Comparison of ENCODE assay signal across 19 cellular contexts in the genomic region with DNA sequence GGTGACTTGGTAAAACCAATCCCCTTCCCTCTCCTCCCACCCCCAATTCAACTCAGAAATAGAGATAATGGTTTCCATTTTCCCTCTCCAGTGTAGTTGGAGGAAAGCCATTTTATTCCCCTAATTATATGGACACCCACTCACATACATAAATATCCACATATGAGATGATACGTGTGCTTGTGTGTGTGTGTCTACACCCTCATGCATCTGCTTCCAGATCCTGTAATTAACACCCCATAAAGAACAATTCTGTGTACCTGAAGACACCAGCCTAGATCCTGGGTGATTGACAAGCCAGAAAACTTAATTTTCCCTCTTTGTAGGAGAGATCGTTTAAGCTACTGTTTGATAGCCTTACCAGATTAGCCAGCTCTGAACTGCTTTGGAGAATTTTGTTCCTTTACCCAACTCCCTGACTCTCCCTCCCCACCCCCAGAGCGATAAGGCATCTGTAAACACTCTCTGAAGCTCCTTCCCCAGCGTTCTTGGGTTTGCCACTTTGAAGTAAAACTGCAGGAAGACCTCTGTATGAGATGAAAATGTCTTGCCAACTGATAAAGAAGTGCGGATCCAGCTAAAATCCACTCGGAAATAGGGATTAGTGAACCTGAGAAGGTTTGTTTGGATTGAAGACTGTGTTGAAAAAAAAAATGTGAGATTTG.
DNase-seq lines count a peak whose midpoint lies in the region; ATAC-seq and TF ChIP-seq lines count a peak whose summit lies in the region.
"Had no signal": no experiment of that assay in that cellular context is flagged by ENCODE, and none has a peak within 500 bp of the region (broad histone marks: within the 10 kb centered on the region; RNA-seq: fewer than 3 reads in every experiment).

No MANE protein-coding gene starts in this region.

- intact Hi-C loops in mucosa of descending colon (cut with DNase I, micrococcal nuclease) (no loop called here), Calu3 (cut with micrococcal nuclease; ENCODE audit: unreplicated experiment) (no loop called here)
- intact Hi-C loops in CD4-positive, alpha-beta T cell (cut with DNase I, micrococcal nuclease): no loop called here

- no peak overlapping the region for H3K27ac ChIP-seq in endodermal cell (ENCODE audit: low read depth, low read length)
- H3K27ac ChIP-seq in CD4-positive, alpha-beta T cell (ENCODE audit: low read depth, low read length): no peak overlapping the region
- H3K27ac ChIP-seq: PC-9, RWPE1 had no signal

- peaks cover 6% of the 10 kb centered on the region for H3K4me1 ChIP-seq in endodermal cell (ENCODE audit: control insufficient read depth, insufficient read depth, low read length)
- no peaks in the 10 kb centered on the region for H3K4me1 ChIP-seq in mucosa of descending colon (ENCODE audit: low read depth)

- H3K27ac Mint-ChIP-seq in endodermal cell: peak overlapping the region; percentile 44
- no peak overlapping the region for H3K27ac Mint-ChIP-seq in CD4-positive, alpha-beta T cell
- no peak overlapping the region for H3K27ac Mint-ChIP-seq in Calu3 (ENCODE audit: unreplicated experiment)

- H3K9me3 ChIP-seq in endodermal cell (ENCODE audit: control insufficient read depth, low read length) (no peaks in the 10 kb centered on the region), mucosa of descending colon (no peaks in the 10 kb centered on the region)
- no peaks in the 10 kb centered on the region for H3K9me3 ChIP-seq in CD4-positive, alpha-beta T cell (ENCODE audit: control insufficient read depth, low read length)

- H3K27me3 Mint-ChIP-seq in endodermal cell (ENCODE audit: insufficient read depth) (peaks cover 8% of the 10 kb centered on the region), Calu3 (ENCODE audit: unreplicated experiment) (peaks cover 76% of the 10 kb centered on the region)
- peaks cover 23% of the 10 kb centered on the region for H3K27me3 Mint-ChIP-seq in CD4-positive, alpha-beta T cell

- TF ChIP-seq CTCF in endodermal cell (conservative IDR thresholded peaks at IDR 0.05): no peak
- no peak for TF ChIP-seq CTCF in mucosa of descending colon (IDR thresholded peaks at IDR 0.05)
- TF ChIP-seq CTCF in CD4-positive, alpha-beta T cell (IDR thresholded peaks at IDR 0.05): no peak
- no peak for TF ChIP-seq CTCF in Calu3 (IDR thresholded peaks at IDR 0.05; ENCODE audit: unreplicated experiment)

- CTCF ChIA-PET in CD4-positive, alpha-beta T cell (lab: Charles Lee): interaction anchor here (1.4 kb wide), 1 partner anchor 13 kb away, joined by 3 read pairs; no protein-coding TSS in a partner anchor
- CTCF ChIA-PET in Calu3 (lab: Charles Lee): interaction anchor here (0.7 kb wide), 1 partner anchor 644 kb away, joined by 3 read pairs; no protein-coding TSS in a partner anchor

- DNase-seq in NCI-H2227 treated with DMSO at 0.1 percent for 48 hours (lab: John Stamatoyannopoulos, UW) (peak; percentile 87), endodermal cell (peak; percentile 70), mucosa of descending colon (peak in 1 of 3 donors; percentile 16), NCI-H2196 treated with DMSO at 0.1 percent for 48 hours (lab: John Stamatoyannopoulos, UW; ENCODE audit: unreplicated experiment) (no peak), Calu3 (no peak)
- DNase-seq in CD4-positive, alpha-beta T cell: no peak
- DNase-seq: C1 segment of cervical spinal cord, DMS79 treated with DMSO at 0.1 percent for 48 hours, GOT3, KG1, NCI-H1105 treated with DMSO at 0.1 percent for 48 hours, NCI-H1694, NCI-H510A treated with DMSO at 0.1 percent for 48 hours, PC-9, SIG-M5 had no signal

- BruUV-seq in Calu3 (replicated peaks; lab: Mats Ljungman, UMichigan): no TSS peak

- peak overlapping the region; percentile 23 for H3K4me3 Mint-ChIP-seq in endodermal cell
- no peak overlapping the region for H3K4me3 Mint-ChIP-seq in CD4-positive, alpha-beta T cell
- H3K4me3 Mint-ChIP-seq in Calu3 (ENCODE audit: low read depth, unreplicated experiment): no peak overlapping the region

- ATAC-seq in mucosa of descending colon (peak; percentile 36), GM21529 (IDR thresholded peaks at IDR 0.05; ENCODE audit: unreplicated experiment) (no peak)
- no peak for ATAC-seq in CD4-positive, alpha-beta T cell (ENCODE audit: poor library complexity)
- ATAC-seq: HepG2, SK-N-SH treated with all-trans-retinoic acid at 6 μM for 48 hours had no signal

- peak overlapping the region; percentile 41 for H3K4me3 ChIP-seq in endodermal cell (ENCODE audit: low read length)
- H3K4me3 ChIP-seq in mucosa of descending colon: no peak overlapping the region
- H3K4me3 ChIP-seq: PC-9 had no signal

- H3K9me3 Mint-ChIP-seq in endodermal cell (no peaks in the 10 kb centered on the region), Calu3 (ENCODE audit: low read depth, unreplicated experiment) (no peaks in the 10 kb centered on the region)
- H3K9me3 Mint-ChIP-seq in CD4-positive, alpha-beta T cell: no peaks in the 10 kb centered on the region

- POLR2A ChIA-PET in CD4-positive, alpha-beta T cell (lab: Charles Lee): no interaction called here

- 26 to 47% methylated on average over 2 to 5 of the region's 6 CpGs for WGBS in endodermal cell (ENCODE audit: insufficient coverage in 1 of 2, insufficient read length in 1 of 2), 2 experiments

- no peaks in the 10 kb centered on the region for H3K36me3 ChIP-seq in endodermal cell (ENCODE audit: control insufficient read depth, insufficient read depth, low read length)
- H3K36me3 ChIP-seq in mucosa of descending colon (ENCODE audit: low read depth): no peaks in the 10 kb centered on the region

- H3K4me1 Mint-ChIP-seq in endodermal cell (peaks cover 33% of the 10 kb centered on the region), Calu3 (ENCODE audit: low read depth, unreplicated experiment) (no peaks in the 10 kb centered on the region)
- H3K4me1 Mint-ChIP-seq in CD4-positive, alpha-beta T cell (ENCODE audit: low read depth): peaks cover 5% of the 10 kb centered on the region

- no peak overlapping the region for H3K9ac ChIP-seq in endodermal cell (ENCODE audit: extremely low read depth, low read length, poor library complexity, severe bottlenecking)

- no peaks in the 10 kb centered on the region for H3K36me3 Mint-ChIP-seq in endodermal cell (ENCODE audit: low read depth)
- no peaks in the 10 kb centered on the region for H3K36me3 Mint-ChIP-seq in CD4-positive, alpha-beta T cell (ENCODE audit: low read depth)
- H3K36me3 Mint-ChIP-seq in Calu3 (ENCODE audit: insufficient read depth, unreplicated experiment): no peaks in the 10 kb centered on the region

- no peaks in the 10 kb centered on the region for H3K27me3 ChIP-seq in endodermal cell (ENCODE audit: control insufficient read depth, insufficient read depth, low read length, poor library complexity, severe bottlenecking)
- H3K27me3 ChIP-seq in CD4-positive, alpha-beta T cell (ENCODE audit: control insufficient read depth, insufficient read depth, low read length): peaks cover 7% of the 10 kb centered on the region

Comparison
In these comparisons a context has a peak if more than half of its experiments do, and no peak if none do; other contexts are left out.
1. DNase-seq: peak in NCI-H2227 treated with DMSO at 0.1 percent for 48 hours (single experiment) and endodermal cell (single experiment); none in NCI-H2196 treated with DMSO at 0.1 percent for 48 hours (single experiment), CD4-positive, alpha-beta T cell (0 of 10) and Calu3 (single experiment).